ENCODE assay signal across 19 cellular contexts in the genomic region with DNA sequence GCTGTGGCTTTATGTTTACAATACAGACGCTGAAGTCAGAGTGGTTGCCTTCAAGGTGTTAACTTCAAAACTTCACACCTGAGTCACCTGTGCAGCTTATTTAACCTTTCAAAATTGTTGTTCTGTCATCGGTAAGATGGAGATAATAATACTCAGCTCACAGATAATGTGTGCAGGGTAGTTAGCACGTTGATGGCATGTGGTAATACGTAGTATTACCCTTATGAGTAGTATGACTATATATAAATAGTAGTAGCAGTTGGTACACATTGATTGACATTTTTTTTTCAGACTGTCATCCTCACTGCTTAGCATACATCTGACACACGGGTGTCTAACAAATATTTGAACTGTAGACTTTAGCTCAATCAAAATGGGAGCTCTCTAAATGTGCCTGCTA. TPM values are rescaled to one million over a fixed set of nuclear protein-coding genes. Genes with fewer than 3 reads are reported as not detected.
DNase-seq lines count a peak whose midpoint lies in the region; ATAC-seq and TF ChIP-seq lines count a peak whose summit lies in the region.
"Had no signal": no experiment of that assay in that cellular context is flagged by ENCODE, and none has a peak within 500 bp of the region (broad histone marks: within the 10 kb centered on the region; RNA-seq: fewer than 3 reads in every experiment).

No MANE protein-coding gene starts in this region.

- H3K4me1 Mint-ChIP-seq in activated naive CD8-positive, alpha-beta T cell treated with anti-CD3 and anti-CD28 coated beads, Interleukin-2, amount 10 ng/mL, durations not matched to agents 7 days and 5 days = peaks cover 47% of the 10 kb centered on the region
- H3K4me1 Mint-ChIP-seq in activated naive CD8-positive, alpha-beta T cell treated with anti-CD3 and anti-CD28 coated beads for 36 hours = peaks cover 58% of the 10 kb centered on the region
- peaks cover 58% of the 10 kb centered on the region for H3K4me1 Mint-ChIP-seq in T-helper 17 cell
- H3K4me1 Mint-ChIP-seq in stimulated activated naive B cell treated with anti-CD40 and anti-IgM and Interleukin-4, amounts not matched to agents 10 μg/mL and 1 μg/mL and 100 μg/mL, for 72 hours = peaks cover 51 to 73% of the 10 kb centered on the region in 2 donors

- no peak for DNase-seq in activated naive CD8-positive, alpha-beta T cell treated with anti-CD3 and anti-CD28 coated beads, Interleukin-2, amount 10 ng/mL, durations not matched to agents 7 days and 5 days
- no peak for DNase-seq in activated naive CD8-positive, alpha-beta T cell treated with anti-CD3 and anti-CD28 coated beads for 36 hours
- DNase-seq in T-helper 17 cell = no peak
- no peak for DNase-seq in stimulated activated naive B cell treated with anti-CD40 and anti-IgM and Interleukin-4, amounts not matched to agents 10 μg/mL and 1 μg/mL and 100 μg/mL, for 72 hours
- DNase-seq in NCI-H748 (lab: John Stamatoyannopoulos, UW; ENCODE audit: unreplicated experiment) = no peak
- no peak for DNase-seq in activated gamma-delta T cell (lab: John Stamatoyannopoulos, UW)
- no peak for DNase-seq in RPMI8226
- DNase-seq: activated effector memory CD4-positive, alpha-beta T cell treated with anti-CD3 and anti-CD28 coated beads, Interleukin-2, amount 50 U/mL, for 16 hours; COR-L47; effector memory CD4-positive, alpha-beta T cell; KG1; NCI-H2029 treated with DMSO at 0.1 percent for 48 hours; NCI-H446 treated with DMSO at 0.1 percent for 48 hours; stimulated activated CD4-positive, alpha-beta T cell treated with anti-CD3 and anti-CD28 coated beads, Interleukin-4, amount 100 ng/mL, for 24 hours; upper lobe of right lung had no signal

- H3K9me3 ChIP-seq in T-helper 17 cell (ENCODE audit: control insufficient read depth, low read length, poor library complexity, severe bottlenecking) = no peaks in the 10 kb centered on the region
- H3K9me3 ChIP-seq in gastroesophageal sphincter = no peaks in the 10 kb centered on the region
- H3K9me3 ChIP-seq: upper lobe of right lung had no signal

- H3K36me3 Mint-ChIP-seq in activated naive CD8-positive, alpha-beta T cell treated with anti-CD3 and anti-CD28 coated beads, Interleukin-2, amount 10 ng/mL, durations not matched to agents 7 days and 5 days = peaks cover 33% of the 10 kb centered on the region
- peaks cover 37% of the 10 kb centered on the region for H3K36me3 Mint-ChIP-seq in activated naive CD8-positive, alpha-beta T cell treated with anti-CD3 and anti-CD28 coated beads for 36 hours
- H3K36me3 Mint-ChIP-seq in T-helper 17 cell (ENCODE audit: low read depth) = peaks cover 11% of the 10 kb centered on the region
- peaks cover 46 to 68% of the 10 kb centered on the region in 2 donors for H3K36me3 Mint-ChIP-seq in stimulated activated naive B cell treated with anti-CD40 and anti-IgM and Interleukin-4, amounts not matched to agents 10 μg/mL and 1 μg/mL and 100 μg/mL, for 72 hours

- H3K27ac ChIP-seq in gastroesophageal sphincter = peak overlapping the region in 3 of 4 donors; percentile 14 to 46 (median 26)
- H3K27ac ChIP-seq: SK-N-MC, skin epidermis, upper lobe of right lung had no signal

- no peak for TF ChIP-seq POLR2A in gastroesophageal sphincter (IDR thresholded peaks at IDR 0.05)

- H3K4me1 ChIP-seq in gastroesophageal sphincter = peaks cover 0 to 69% (median 21%) of the 10 kb centered on the region in 3 donors

- POLR2A ChIA-PET in activated naive CD8-positive, alpha-beta T cell treated with anti-CD3 and anti-CD28 coated beads, Interleukin-2, amount 10 ng/mL, durations not matched to agents 7 days and 5 days (lab: Charles Lee) = interaction anchor here (2.7 to 3.8 kb wide), 2 partner anchors 12 to 95 kb away, joined by 9 to 21 read pairs; a partner anchor contains a TSS

- H3K36me3 ChIP-seq in gastroesophageal sphincter = peaks cover 0 to 28% of the 10 kb centered on the region in 2 donors

- H3K27me3 ChIP-seq in gastroesophageal sphincter = no peaks in the 10 kb centered on the region
- H3K27me3 ChIP-seq: upper lobe of right lung had no signal

- no peaks in the 10 kb centered on the region for H3K27me3 Mint-ChIP-seq in activated naive CD8-positive, alpha-beta T cell treated with anti-CD3 and anti-CD28 coated beads, Interleukin-2, amount 10 ng/mL, durations not matched to agents 7 days and 5 days
- no peaks in the 10 kb centered on the region for H3K27me3 Mint-ChIP-seq in activated naive CD8-positive, alpha-beta T cell treated with anti-CD3 and anti-CD28 coated beads for 36 hours
- H3K27me3 Mint-ChIP-seq in T-helper 17 cell = no peaks in the 10 kb centered on the region
- no peaks in the 10 kb centered on the region for H3K27me3 Mint-ChIP-seq in stimulated activated naive B cell treated with anti-CD40 and anti-IgM and Interleukin-4, amounts not matched to agents 10 μg/mL and 1 μg/mL and 100 μg/mL, for 72 hours

- TF ChIP-seq EP300 in gastroesophageal sphincter (IDR thresholded peaks at IDR 0.05) = no peak

- 59 to 68% methylated on average over 5 of the region's 5 CpGs for WGBS in gastroesophageal sphincter (ENCODE audit: low coverage in 1 of 2), 2 donors

- peak overlapping the region; percentile 86 for H3K27ac Mint-ChIP-seq in activated naive CD8-positive, alpha-beta T cell treated with anti-CD3 and anti-CD28 coated beads, Interleukin-2, amount 10 ng/mL, durations not matched to agents 7 days and 5 days
- H3K27ac Mint-ChIP-seq in activated naive CD8-positive, alpha-beta T cell treated with anti-CD3 and anti-CD28 coated beads for 36 hours = no peak overlapping the region
- peak overlapping the region; percentile 76 for H3K27ac Mint-ChIP-seq in T-helper 17 cell
- H3K27ac Mint-ChIP-seq in stimulated activated naive B cell treated with anti-CD40 and anti-IgM and Interleukin-4, amounts not matched to agents 10 μg/mL and 1 μg/mL and 100 μg/mL, for 72 hours = peak overlapping the region; percentile 14

- no peak for TF ChIP-seq CTCF in gastroesophageal sphincter (IDR thresholded peaks at IDR 0.05)

- no peak overlapping the region for H3K4me3 Mint-ChIP-seq in activated naive CD8-positive, alpha-beta T cell treated with anti-CD3 and anti-CD28 coated beads, Interleukin-2, amount 10 ng/mL, durations not matched to agents 7 days and 5 days
- no peak overlapping the region for H3K4me3 Mint-ChIP-seq in activated naive CD8-positive, alpha-beta T cell treated with anti-CD3 and anti-CD28 coated beads for 36 hours
- peak overlapping the region; percentile 59 for H3K4me3 Mint-ChIP-seq in T-helper 17 cell
- H3K4me3 Mint-ChIP-seq in stimulated activated naive B cell treated with anti-CD40 and anti-IgM and Interleukin-4, amounts not matched to agents 10 μg/mL and 1 μg/mL and 100 μg/mL, for 72 hours = no peak overlapping the region
- H3K4me3 Mint-ChIP-seq: neural crest cell had no signal

- no peak for ATAC-seq in activated naive CD8-positive, alpha-beta T cell treated with anti-CD3 and anti-CD28 coated beads, Interleukin-2, amount 10 ng/mL, durations not matched to agents 7 days and 5 days (ENCODE audit: low read depth)
- ATAC-seq in T-helper 17 cell (no peak), gastroesophageal sphincter (no peak)
- ATAC-seq in stimulated activated naive B cell treated with anti-CD40 and anti-IgM and Interleukin-4, amounts not matched to agents 10 μg/mL and 1 μg/mL and 100 μg/mL, for 72 hours (replicated peaks) = no peak
- ATAC-seq: upper lobe of right lung had no signal

- no peaks in the 10 kb centered on the region for H3K9me3 Mint-ChIP-seq in activated naive CD8-positive, alpha-beta T cell treated with anti-CD3 and anti-CD28 coated beads, Interleukin-2, amount 10 ng/mL, durations not matched to agents 7 days and 5 days
- no peaks in the 10 kb centered on the region for H3K9me3 Mint-ChIP-seq in activated naive CD8-positive, alpha-beta T cell treated with anti-CD3 and anti-CD28 coated beads for 36 hours
- no peaks in the 10 kb centered on the region for H3K9me3 Mint-ChIP-seq in stimulated activated naive B cell treated with anti-CD40 and anti-IgM and Interleukin-4, amounts not matched to agents 10 μg/mL and 1 μg/mL and 100 μg/mL, for 72 hours
- H3K9me3 Mint-ChIP-seq: neural crest cell had no signal

- no peak overlapping the region for H3K4me3 ChIP-seq in gastroesophageal sphincter
- H3K4me3 ChIP-seq: SK-N-MC, skin epidermis, upper lobe of right lung had no signal

RNA-seq across cellular contexts. Expression of a gene that starts 11.0 kb away (rescaled TPM):
- total RNA-seq in activated naive CD8-positive, alpha-beta T cell treated with anti-CD3 and anti-CD28 coated beads, Interleukin-2, amount 10 ng/mL, durations not matched to agents 7 days and 5 days = 1 to 10 TPM; 2.0 to 2.5 TPM
- total RNA-seq in activated naive CD8-positive, alpha-beta T cell treated with anti-CD3 and anti-CD28 coated beads for 36 hours = 1 to 10 TPM; 2.2 to 3.0 TPM
- 1 to 10 TPM; 1.1 to 2.0 TPM for total RNA-seq in T-helper 17 cell
- 1 to 10 TPM; 1.6 to 6.2 (median 3.2) TPM for total RNA-seq in gastroesophageal sphincter

RNA-seq across cellular contexts. Expression of a gene that starts 11.2 kb away (rescaled TPM):
- 100 to 1,000 TPM; 126 to 135 TPM for total RNA-seq in activated naive CD8-positive, alpha-beta T cell treated with anti-CD3 and anti-CD28 coated beads, Interleukin-2, amount 10 ng/mL, durations not matched to agents 7 days and 5 days
- total RNA-seq in activated naive CD8-positive, alpha-beta T cell treated with anti-CD3 and anti-CD28 coated beads for 36 hours = 100 to 1,000 TPM; 121 to 131 TPM
- total RNA-seq in T-helper 17 cell (100 to 1,000 TPM; 107 to 120 TPM), gastroesophageal sphincter (100 to 1,000 TPM in 3 of 4 donors, 10 to 100 TPM in 1; 86.7 to 114 (median 110) TPM)
